ENCODE assay signal across 1 cellular context in the genomic region with DNA sequence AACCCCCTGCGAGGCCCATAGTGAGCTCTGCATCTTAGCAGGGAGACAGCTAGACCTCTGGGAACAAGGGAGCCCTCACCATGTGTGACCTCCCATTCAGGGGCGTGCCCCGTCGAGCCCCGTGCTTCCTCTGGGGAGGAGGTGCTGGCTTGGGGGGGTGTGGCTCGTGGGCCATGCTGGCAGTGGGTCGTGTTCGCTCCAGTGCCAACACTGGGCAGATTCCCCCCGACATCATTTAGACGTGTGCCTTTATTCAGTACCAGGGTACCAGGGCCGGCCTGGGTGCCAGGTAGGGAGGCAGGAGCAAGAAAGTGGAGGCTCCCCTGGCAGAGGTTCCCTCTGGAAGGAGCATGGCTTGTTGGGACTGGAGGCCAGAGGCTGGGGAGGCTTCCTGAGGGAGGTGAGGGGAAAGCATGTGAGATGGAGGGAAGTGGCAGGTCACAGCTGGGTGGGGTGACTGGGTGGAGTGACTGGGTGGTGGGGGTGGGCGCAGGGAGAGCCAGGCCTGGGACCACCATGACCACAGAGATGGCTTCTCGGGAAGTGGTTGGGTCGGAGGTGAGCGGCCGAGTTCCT.
TF ChIP-seq lines count a peak whose summit lies in the region.

No MANE protein-coding gene starts in this region.

TF ChIP-seq in WTC11, 78 proteins besides CTCF, POLR2A, EP300 and RAD21 (continued from another document):
- TF ChIP-seq, protein P1, sequence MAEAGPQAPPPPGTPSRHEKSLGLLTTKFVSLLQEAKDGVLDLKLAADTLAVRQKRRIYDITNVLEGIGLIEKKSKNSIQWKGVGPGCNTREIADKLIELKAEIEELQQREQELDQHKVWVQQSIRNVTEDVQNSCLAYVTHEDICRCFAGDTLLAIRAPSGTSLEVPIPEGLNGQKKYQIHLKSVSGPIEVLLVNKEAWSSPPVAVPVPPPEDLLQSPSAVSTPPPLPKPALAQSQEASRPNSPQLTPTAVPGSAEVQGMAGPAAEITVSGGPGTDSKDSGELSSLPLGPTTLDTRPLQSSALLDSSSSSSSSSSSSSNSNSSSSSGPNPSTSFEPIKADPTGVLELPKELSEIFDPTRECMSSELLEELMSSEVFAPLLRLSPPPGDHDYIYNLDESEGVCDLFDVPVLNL (CRISPR knock-in tag; IDR thresholded peaks at IDR 0.05; ENCODE audit: borderline replicate concordance, low read depth): no peak
- TF ChIP-seq ELF4 (CRISPR knock-in tag; IDR thresholded peaks at IDR 0.05; ENCODE audit: low read depth) (no peak), MYBL2 (CRISPR knock-in tag; IDR thresholded peaks at IDR 0.05) (no peak)
- TF ChIP-seq, protein P2, sequence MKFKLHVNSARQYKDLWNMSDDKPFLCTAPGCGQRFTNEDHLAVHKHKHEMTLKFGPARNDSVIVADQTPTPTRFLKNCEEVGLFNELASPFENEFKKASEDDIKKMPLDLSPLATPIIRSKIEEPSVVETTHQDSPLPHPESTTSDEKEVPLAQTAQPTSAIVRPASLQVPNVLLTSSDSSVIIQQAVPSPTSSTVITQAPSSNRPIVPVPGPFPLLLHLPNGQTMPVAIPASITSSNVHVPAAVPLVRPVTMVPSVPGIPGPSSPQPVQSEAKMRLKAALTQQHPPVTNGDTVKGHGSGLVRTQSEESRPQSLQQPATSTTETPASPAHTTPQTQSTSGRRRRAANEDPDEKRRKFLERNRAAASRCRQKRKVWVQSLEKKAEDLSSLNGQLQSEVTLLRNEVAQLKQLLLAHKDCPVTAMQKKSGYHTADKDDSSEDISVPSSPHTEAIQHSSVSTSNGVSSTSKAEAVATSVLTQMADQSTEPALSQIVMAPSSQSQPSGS (CRISPR knock-in tag; IDR thresholded peaks at IDR 0.05; ENCODE audit: borderline replicate concordance, low read depth): no peak
TF ChIP-seq in WTC11: peak in this region for 0.
